In the genomic region with DNA sequence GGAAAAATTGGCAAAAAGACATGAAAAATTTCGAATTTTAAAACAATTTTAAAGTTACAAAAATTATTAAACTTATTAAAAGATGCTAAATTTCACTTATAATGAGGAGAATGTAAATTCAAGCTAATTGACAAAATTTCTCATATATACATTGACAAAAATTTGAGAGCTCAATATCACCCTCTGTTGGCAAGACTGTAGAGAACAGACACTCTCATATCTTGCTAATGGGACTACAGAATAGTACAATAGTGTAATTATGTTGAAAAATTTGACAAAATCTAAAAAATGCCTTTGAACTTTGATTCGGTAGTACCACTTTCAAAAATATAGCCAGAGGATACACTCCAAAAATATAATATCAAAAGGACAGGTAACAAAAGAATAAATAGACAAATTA, we compare ENCODE assay signal across 10 cellular contexts. TPM values are rescaled to one million over a fixed set of nuclear protein-coding genes. Genes with fewer than 3 reads are reported as not detected.
DNase-seq lines count a peak whose midpoint lies in the region; ATAC-seq, FAIRE-seq and TF ChIP-seq lines count a peak whose summit lies in the region.
"Had no signal": no experiment of that assay in that cellular context is flagged by ENCODE, and none has a peak within 500 bp of the region (broad histone marks: within the 10 kb centered on the region; RNA-seq: fewer than 3 reads in every experiment).

No MANE protein-coding gene starts in this region.

- peaks cover 3% of the 10 kb centered on the region for H3K27me3 ChIP-seq in WERI-Rb-1 (ENCODE audit: insufficient read depth, low read depth, severe bottlenecking)
- H3K27me3 ChIP-seq: Peyer's patch, upper lobe of left lung had no signal

- no peak for FAIRE-seq in D721Med (lab: Jason Lieb, UNC)

- no peak overlapping the region for H3K27ac ChIP-seq in WERI-Rb-1
- H3K27ac ChIP-seq: Peyer's patch, upper lobe of left lung had no signal

- 0 out of 2 replicates have a peak, but pooled peaks have one; percentile 17 for TF ChIP-seq CTCF in WERI-Rb-1 (IDR thresholded peaks at IDR 0.05; ENCODE audit: low read depth, low read length)
- no peak for TF ChIP-seq CTCF in D721Med (IDR thresholded peaks at IDR 0.05; ENCODE audit: insufficient read depth, missing control alignments)

- H3K9me3 ChIP-seq in WERI-Rb-1 (ENCODE audit: severe bottlenecking), result no peaks in the 10 kb centered on the region
- H3K9me3 ChIP-seq: Peyer's patch, upper lobe of left lung had no signal

- no peak overlapping the region for H3K4me3 ChIP-seq in WERI-Rb-1 (ENCODE audit: low read depth, low read length)
- H3K4me3 ChIP-seq: Peyer's patch, upper lobe of left lung had no signal

- intact Hi-C loops in left colon (cut with DNase I, micrococcal nuclease), result no loop called here

- no peaks in the 10 kb centered on the region for H3K36me3 ChIP-seq in WERI-Rb-1
- H3K36me3 ChIP-seq: Peyer's patch, upper lobe of left lung had no signal

- peak; percentile 70 for ATAC-seq in left colon
- ATAC-seq in HG02840 (IDR thresholded peaks at IDR 0.05; ENCODE audit: low FRiP score, unreplicated experiment), result no peak

- DNase-seq in DMS53 treated with DMSO at 0.1 percent for 48 hours (lab: John Stamatoyannopoulos, UW; ENCODE audit: unreplicated experiment) (peak; percentile 11), HT-29 (ENCODE audit: low spot score) (peak; percentile 39), WERI-Rb-1 (no peak), left colon (no peak), D721Med (ENCODE audit: insufficient read length, low spot score) (no peak)
- DNase-seq in stimulated activated CD8-positive, alpha-beta memory T cell treated with anti-CD3 and anti-CD28 coated beads, Interleukin-4, amount 100 ng/mL, for 48 hours, result no peak
- no peak for DNase-seq in effector CD8-positive, alpha-beta T cell (lab: John Stamatoyannopoulos, UW)
- DNase-seq: Peyer's patch, upper lobe of left lung had no signal

RNA-seq across cellular contexts. Expression of gene DCAF8L2, which starts 29.8 kb away (rescaled TPM):
- total RNA-seq in HT-29 (2014; rRNA removed; shearing (Covaris generic)), result not detected in 2 replicates
- not detected for total RNA-seq in left colon
- total RNA-seq: Peyer's patch, upper lobe of left lung had no signal

Comparison
In these comparisons a context has a peak if more than half of its experiments do, and no peak if none do; other contexts are left out.
1. DNase-seq: peak in DMS53 treated with DMSO at 0.1 percent for 48 hours (single experiment) and HT-29 (single experiment); none in WERI-Rb-1 (single experiment), left colon (0 of 2), stimulated activated CD8-positive, alpha-beta memory T cell treated with anti-CD3 and anti-CD28 coated beads, Interleukin-4, amount 100 ng/mL, for 48 hours (single experiment), effector CD8-positive, alpha-beta T cell (single experiment) and D721Med (single experiment).